In the genomic region with DNA sequence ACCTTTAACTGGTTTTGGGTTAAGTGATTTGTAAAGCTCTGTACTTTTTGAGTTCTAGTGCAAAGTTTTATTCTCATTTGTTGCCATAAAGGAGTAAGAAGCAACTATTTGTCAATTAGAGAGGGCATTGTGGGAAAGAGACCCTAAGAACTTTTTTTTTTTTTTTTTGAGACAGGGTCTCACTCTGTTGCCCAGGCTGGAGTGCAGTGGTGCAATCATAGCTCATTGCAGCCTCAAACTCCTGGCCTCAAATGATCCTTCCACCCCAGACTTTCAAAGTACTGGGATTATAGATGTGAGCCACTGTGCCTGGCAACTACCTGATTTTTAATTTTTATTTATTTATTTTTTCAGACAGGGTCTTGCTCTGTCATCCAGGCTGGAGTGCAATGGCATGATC, we compare ENCODE assay signal across 11 cellular contexts. TPM values are rescaled to one million over a fixed set of nuclear protein-coding genes. Genes with fewer than 3 reads are reported as not detected.
"Had no signal": no experiment of that assay in that cellular context is flagged by ENCODE, and none has a peak within 500 bp of the region (broad histone marks: within the 10 kb centered on the region; RNA-seq: fewer than 3 reads in every experiment).

No MANE protein-coding gene starts in this region.

- DNase-seq: H9, HCEC 1CT, HFFc6, KG1 had no signal

- H3K27ac ChIP-seq: HL-60 had no signal

- H3K4me2 ChIP-seq: GM23338 had no signal

- H3K4me3 ChIP-seq: GM23338 had no signal

- H2AFZ ChIP-seq: GM23338 had no signal

- FAIRE-seq: H1, H54, HepG2 had no signal

- ATAC-seq: GM23338, HepG2 had no signal

RNA-seq across cellular contexts. Expression of a gene that starts 5.4 kb away (rescaled TPM):
- total RNA-seq: H9, HepG2, HFFc6, HT1080 had no signal
- polyA plus RNA-seq: GM23338, HepG2, IgD-negative memory B cell had no signal
